15 cellular contexts compared by ENCODE assay signal in the genomic region with DNA sequence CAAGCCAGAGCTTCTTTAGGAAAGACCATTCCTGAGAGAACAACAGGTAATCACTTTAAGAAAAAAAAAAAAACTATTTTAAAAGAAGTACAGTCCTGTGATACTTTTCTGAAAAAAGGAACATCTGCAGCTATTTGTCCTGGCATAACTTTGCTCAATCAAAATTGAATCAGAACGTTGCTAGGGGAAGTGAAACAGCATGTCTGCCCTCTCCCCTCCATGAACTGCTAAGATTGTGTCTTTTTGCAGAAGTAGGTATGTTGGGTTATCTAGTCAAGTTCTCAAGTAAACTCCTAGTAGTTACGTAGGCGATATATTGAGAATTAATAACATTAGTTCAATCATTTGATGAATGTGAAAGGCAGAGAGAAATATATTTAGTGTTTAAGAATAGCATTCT.
DNase-seq lines count a peak whose midpoint lies in the region; ATAC-seq and TF ChIP-seq lines count a peak whose summit lies in the region.
"Had no signal": no experiment of that assay in that cellular context is flagged by ENCODE, and none has a peak within 500 bp of the region (broad histone marks: within the 10 kb centered on the region; RNA-seq: fewer than 3 reads in every experiment).

No MANE protein-coding gene starts in this region.

- H3K9me3 ChIP-seq in upper lobe of right lung, result no peaks in the 10 kb centered on the region

- DNase-seq in Right ventricle myocardium inferior (ENCODE audit: missing footprints) (no peak), cardiac septum (ENCODE audit: low spot score) (no peak), OCI-M1 (lab: John Stamatoyannopoulos, UW) (peak; percentile 32), upper lobe of right lung (no peak), DMS79 (lab: John Stamatoyannopoulos, UW) (no peak), foreskin melanocyte (no peak)
- DNase-seq in stimulated activated CD4-positive, alpha-beta T cell treated with anti-CD3 and anti-CD28 coated beads, Interleukin-12 subunit alpha, Interleukin-12 subunit beta, amount 100 ng/mL, for 4 hours, result no peak
- DNase-seq: activated CD4-positive, alpha-beta T cell treated with anti-CD3 and anti-CD28 coated beads, Interleukin-2, amount 50 U/mL, for 4 hours; mesenchymal stem cell; MM.1S; NCI-H226 had no signal

- no peaks in the 10 kb centered on the region for H3K36me3 ChIP-seq in upper lobe of right lung

- intact Hi-C loops in Right ventricle myocardium inferior (cut with DNase I), result no loop called here
- intact Hi-C loops in cardiac septum (cut with DNase I), result loop anchor here (10.0 kb wide), 1 partner anchor 948 kb away; no protein-coding TSS in a partner anchor
- intact Hi-C loops in upper lobe of right lung (cut with DNase I), result no loop called here

- peaks cover 5% of the 10 kb centered on the region for H3K4me1 ChIP-seq in upper lobe of right lung

- TF ChIP-seq CTCF in upper lobe of right lung (IDR thresholded peaks at IDR 0.05), result no peak

- H3K27ac ChIP-seq in upper lobe of right lung, result peak overlapping the region; percentile 44
- H3K27ac ChIP-seq: 22Rv1, RWPE1, skin epidermis had no signal

- no peaks in the 10 kb centered on the region for H3K27me3 ChIP-seq in upper lobe of right lung

- ATAC-seq in Right ventricle myocardium inferior (peak; percentile 26), HG03159 (IDR thresholded peaks at IDR 0.05; ENCODE audit: unreplicated experiment) (peak; percentile 93), upper lobe of right lung (peak; percentile 87)

- no peak overlapping the region for H3K4me3 ChIP-seq in upper lobe of right lung
- H3K4me3 ChIP-seq: skin epidermis had no signal

Comparison
In these comparisons a context has a peak if more than half of its experiments do, and no peak if none do; other contexts are left out.
1. ATAC-seq: peak in every context shown above with its lines; median percentile 93 in HG03159; 87 in upper lobe of right lung; 26 in Right ventricle myocardium inferior.